27 cellular contexts compared by ENCODE assay signal in genomic region chr10:129704786-129705525, GRCh38.
DNase-seq lines count a peak whose midpoint lies in the region; ATAC-seq lines count a peak whose summit lies in the region.
"Had no signal": no experiment of that assay in that cellular context is flagged by ENCODE, and none has a peak within 500 bp of the region (broad histone marks: within the 10 kb centered on the region; RNA-seq: fewer than 3 reads in every experiment).

No MANE protein-coding gene starts in this region.

- H2BK12ac ChIP-seq in neuronal stem cell (ENCODE audit: low read length) = no peak overlapping the region

- H3K14ac ChIP-seq in neuronal stem cell (ENCODE audit: low read length) = no peak overlapping the region

- no peak overlapping the region for H4K91ac ChIP-seq in neuronal stem cell (ENCODE audit: low read depth, low read length, poor library complexity)

- H3K27me3 ChIP-seq in adipocyte (replicated peaks; ENCODE audit: control insufficient read depth, insufficient read depth, low read length) (no peaks in the 10 kb centered on the region), neuronal stem cell (ENCODE audit: control insufficient read depth in 3 of 3, insufficient read depth in 3 of 3, low read depth in 1 of 3, low read length in 3 of 3) (no peaks in the 10 kb centered on the region)
- H3K27me3 ChIP-seq: breast epithelium, right atrium auricular region, tibial artery had no signal

- H3K4me1 ChIP-seq in adipocyte (ENCODE audit: control insufficient read depth, insufficient read depth, low read length) (peaks cover 21% of the 10 kb centered on the region), neuronal stem cell (ENCODE audit: control insufficient read depth in 2 of 2, insufficient read depth in 1 of 2, low read depth in 1 of 2, low read length in 2 of 2) (peaks cover 0 to 6% of the 10 kb centered on the region in 2 donors)

- no peak overlapping the region for H3K4me2 ChIP-seq in neuronal stem cell (ENCODE audit: insufficient read depth, low read length, poor library complexity, severe bottlenecking)

- H3K27ac Mint-ChIP-seq in effector memory CD8-positive, alpha-beta T cell = no peak overlapping the region
- H3K27ac Mint-ChIP-seq: activated naive CD4-positive, alpha-beta T cell treated with anti-CD3 and anti-CD28 coated beads for 36 hours; CD14-positive monocyte had no signal

- no peak overlapping the region for H3K4me3 Mint-ChIP-seq in effector memory CD8-positive, alpha-beta T cell
- H3K4me3 Mint-ChIP-seq: activated naive CD4-positive, alpha-beta T cell treated with anti-CD3 and anti-CD28 coated beads for 36 hours; CD14-positive monocyte; H9; neural crest cell had no signal

- H3K27me3 Mint-ChIP-seq in effector memory CD8-positive, alpha-beta T cell = no peaks in the 10 kb centered on the region

- no peak overlapping the region for H4K8ac ChIP-seq in neuronal stem cell (ENCODE audit: low read depth, low read length)

- H3K9me3 ChIP-seq in adipocyte (ENCODE audit: control insufficient read depth, low read length) (no peaks in the 10 kb centered on the region), neuronal stem cell (replicated peaks in 1 of 2; ENCODE audit: control insufficient read depth in 2 of 2, insufficient read depth in 1 of 2, low read depth in 1 of 2, low read length in 2 of 2) (no peaks in the 10 kb centered on the region)
- H3K9me3 ChIP-seq: breast epithelium, right atrium auricular region, tibial artery had no signal

- H3K36me3 Mint-ChIP-seq in effector memory CD8-positive, alpha-beta T cell (ENCODE audit: insufficient read depth) = peaks cover 11% of the 10 kb centered on the region

- no peak overlapping the region for H2BK120ac ChIP-seq in neuronal stem cell (ENCODE audit: low read depth, low read length)

- no peak overlapping the region for H2BK15ac ChIP-seq in neuronal stem cell (ENCODE audit: low read length)

- peak overlapping the region; percentile 63 for H3K18ac ChIP-seq in neuronal stem cell (ENCODE audit: low read length)

- H3K36me3 ChIP-seq in adipocyte (ENCODE audit: control insufficient read depth, insufficient read depth, low read length, severe bottlenecking) (no peaks in the 10 kb centered on the region), neuronal stem cell (replicated peaks in 1 of 2; ENCODE audit: control insufficient read depth in 2 of 2, insufficient read depth in 2 of 2, low read length in 2 of 2) (no peaks in the 10 kb centered on the region)
- H3K36me3 ChIP-seq: breast epithelium, right atrium auricular region, tibial artery had no signal

- no peak overlapping the region for H3K4me3 ChIP-seq in adipocyte (ENCODE audit: low read length)
- no peak overlapping the region for H3K4me3 ChIP-seq in neuronal stem cell (ENCODE audit: low read length in 2 of 2)
- H3K4me3 ChIP-seq: breast epithelium, right atrium auricular region, tibial artery had no signal

- no peak overlapping the region for H3K23ac ChIP-seq in neuronal stem cell (ENCODE audit: low read depth, low read length, poor library complexity)

- WGBS in neuronal stem cell (ENCODE audit: extremely low coverage in 2 of 2, insufficient read length in 2 of 2, insufficient replicate concordance in 1 of 2), 2 donors = no CpG with 5 or more reads among the region's 25 CpGs

- peak overlapping the region; percentile 26 for H2AK5ac ChIP-seq in neuronal stem cell (ENCODE audit: low read depth, low read length)

- no peak overlapping the region for H2AFZ ChIP-seq in neuronal stem cell (ENCODE audit: low read length)

- peak overlapping the region; percentile 26 for H3K4ac ChIP-seq in neuronal stem cell (ENCODE audit: low read length)

- no peaks in the 10 kb centered on the region for H3K79me1 ChIP-seq in neuronal stem cell (ENCODE audit: low read depth, low read length)

- DNase-seq in AG20443 (ENCODE audit: low spot score) (peak; percentile 82), EL (peak; percentile 4), adipocyte (ENCODE audit: low read depth) (peak; percentile 13), neuronal stem cell (ENCODE audit: low spot score) (no peak), NCI-H524 (lab: John Stamatoyannopoulos, UW) (no peak), NCI-H510A treated with DMSO at 0.1 percent for 48 hours (lab: John Stamatoyannopoulos, UW) (no peak)
- DNase-seq in activated effector memory CD4-positive, alpha-beta T cell treated with anti-CD3 and anti-CD28 coated beads, Interleukin-2, amount 50 U/mL, for 16 hours = no peak
- DNase-seq in effector memory CD8-positive, alpha-beta T cell = no peak
- DNase-seq: activated CD4-positive, alpha-beta T cell treated with anti-CD3 and anti-CD28 coated beads, Interleukin-2, amount 50 U/mL, for 48 hours; activated naive CD4-positive, alpha-beta T cell treated with anti-CD3 and anti-CD28 coated beads for 36 hours; amniotic stem cell; Calu3; DMS79; H9; KBM-7; NCI-H1105; NCI-H187 treated with DMSO at 0.1 percent for 48 hours; NCI-H2171 treated with DMSO at 0.1 percent for 48 hours; NCI-H510A; Right ventricle myocardium superior; stimulated activated CD8-positive, alpha-beta memory T cell treated with anti-CD3 and anti-CD28 coated beads, Interleukin-4, amount 100 ng/mL, for 48 hours; tibial artery had no signal

- no peaks in the 10 kb centered on the region for H3K9me3 Mint-ChIP-seq in effector memory CD8-positive, alpha-beta T cell
- H3K9me3 Mint-ChIP-seq: activated naive CD4-positive, alpha-beta T cell treated with anti-CD3 and anti-CD28 coated beads for 36 hours; CD14-positive monocyte; H9; neural crest cell had no signal

- no peak overlapping the region for H3K9ac ChIP-seq in adipocyte (ENCODE audit: low read length)
- peak overlapping the region; percentile 60 for H3K9ac ChIP-seq in neuronal stem cell (ENCODE audit: low read depth, low read length, poor library complexity)

- peaks cover 5 to 7% of the 10 kb centered on the region in 2 donors for H3K4me1 Mint-ChIP-seq in effector memory CD8-positive, alpha-beta T cell (ENCODE audit: low read depth in 2 of 2)

- no peak overlapping the region for H2BK5ac ChIP-seq in neuronal stem cell (ENCODE audit: low read length)

- no peak overlapping the region for H3K27ac ChIP-seq in neuronal stem cell (replicated peaks; ENCODE audit: low read length)
- H3K27ac ChIP-seq: breast epithelium, right atrium auricular region, tibial artery had no signal

- no peak for ATAC-seq in effector memory CD8-positive, alpha-beta T cell (replicated peaks)
- ATAC-seq: SK-N-SH treated with all-trans-retinoic acid at 6 μM for 48 hours had no signal

Comparison
In these comparisons a context has a peak if more than half of its experiments do, and no peak if none do; other contexts are left out.
1. DNase-seq: peak in AG20443 (single experiment), EL (single experiment) and adipocyte (single experiment); none in neuronal stem cell (single experiment), activated effector memory CD4-positive, alpha-beta T cell treated with anti-CD3 and anti-CD28 coated beads, Interleukin-2, amount 50 U/mL, for 16 hours (single experiment), NCI-H524 (0 of 2), NCI-H510A treated with DMSO at 0.1 percent for 48 hours (single experiment) and effector memory CD8-positive, alpha-beta T cell (0 of 3).